Comparison of ENCODE assay signal across 17 cellular contexts in genomic region chr12:124302807-124303578, GRCh38. TPM values are rescaled to one million over a fixed set of nuclear protein-coding genes. Genes with fewer than 3 reads are reported as not detected.
"Had no signal": no experiment of that assay in that cellular context is flagged by ENCODE, and none has a peak within 500 bp of the region (broad histone marks: within the 10 kb centered on the region; RNA-seq: fewer than 3 reads in every experiment).

No MANE protein-coding gene starts in this region.

- H3K27ac Mint-ChIP-seq: activated CD4-positive, alpha-beta memory T cell treated with anti-CD3 and anti-CD28 coated beads, Interleukin-2, amount 10 ng/mL, durations not matched to agents 7 days and 5 days; activated naive CD4-positive, alpha-beta T cell treated with anti-CD3 and anti-CD28 coated beads, Interleukin-2, amount 50 U/mL, for 72 hours; activated T-cell treated with anti-CD3 and anti-CD28 coated beads, Interleukin-2, amount 50 U/mL, for 24 hours; naive thymus-derived CD8-positive, alpha-beta T cell; stimulated activated naive CD8-positive, alpha-beta T cell treated with anti-CD3 and anti-CD28 coated beads, Interleukin-15, Interleukin-2, amounts not matched to agents 100 ng/mL and 50 ng/mL, for 24 hours; type B pancreatic cell had no signal

- H3K27ac ChIP-seq: esophagus squamous epithelium, prostate gland, suprapubic skin, VCaP had no signal

- H3K27me3 Mint-ChIP-seq: activated CD4-positive, alpha-beta memory T cell treated with anti-CD3 and anti-CD28 coated beads, Interleukin-2, amount 10 ng/mL, durations not matched to agents 7 days and 5 days; type B pancreatic cell had no signal

- H3K9me3 Mint-ChIP-seq: activated CD4-positive, alpha-beta memory T cell treated with anti-CD3 and anti-CD28 coated beads, Interleukin-2, amount 10 ng/mL, durations not matched to agents 7 days and 5 days; activated naive CD4-positive, alpha-beta T cell treated with anti-CD3 and anti-CD28 coated beads, Interleukin-2, amount 50 U/mL, for 72 hours; activated T-cell treated with anti-CD3 and anti-CD28 coated beads, Interleukin-2, amount 50 U/mL, for 24 hours; naive thymus-derived CD8-positive, alpha-beta T cell; stimulated activated naive CD8-positive, alpha-beta T cell treated with anti-CD3 and anti-CD28 coated beads, Interleukin-15, Interleukin-2, amounts not matched to agents 100 ng/mL and 50 ng/mL, for 24 hours; type B pancreatic cell had no signal

- DNase-seq: activated CD4-positive, alpha-beta memory T cell treated with anti-CD3 and anti-CD28 coated beads, Interleukin-2, amount 10 ng/mL, durations not matched to agents 7 days and 5 days; activated CD4-positive, alpha-beta T cell treated with anti-CD3 and anti-CD28 coated beads for 4 hours; activated T-cell treated with anti-CD3 and anti-CD28 coated beads, Interleukin-2, amount 50 U/mL, for 24 hours; cortex of kidney; effector CD4-positive, alpha-beta T cell; esophagus squamous epithelium; hippocampal formation; naive thymus-derived CD8-positive, alpha-beta T cell; occipital lobe; small intestine; T-helper 1 cell had no signal

- ATAC-seq: activated naive CD4-positive, alpha-beta T cell treated with anti-CD3 and anti-CD28 coated beads, Interleukin-2, amount 50 U/mL, for 72 hours; naive thymus-derived CD8-positive, alpha-beta T cell had no signal

- H3K36me3 Mint-ChIP-seq: activated naive CD4-positive, alpha-beta T cell treated with anti-CD3 and anti-CD28 coated beads, Interleukin-2, amount 50 U/mL, for 72 hours; naive thymus-derived CD8-positive, alpha-beta T cell had no signal

- H3K4me3 Mint-ChIP-seq: activated CD4-positive, alpha-beta memory T cell treated with anti-CD3 and anti-CD28 coated beads, Interleukin-2, amount 10 ng/mL, durations not matched to agents 7 days and 5 days; activated T-cell treated with anti-CD3 and anti-CD28 coated beads, Interleukin-2, amount 50 U/mL, for 24 hours; naive thymus-derived CD8-positive, alpha-beta T cell; stimulated activated naive CD8-positive, alpha-beta T cell treated with anti-CD3 and anti-CD28 coated beads, Interleukin-15, Interleukin-2, amounts not matched to agents 100 ng/mL and 50 ng/mL, for 24 hours; type B pancreatic cell had no signal

- H3K4me1 Mint-ChIP-seq: activated CD4-positive, alpha-beta memory T cell treated with anti-CD3 and anti-CD28 coated beads, Interleukin-2, amount 10 ng/mL, durations not matched to agents 7 days and 5 days; naive thymus-derived CD8-positive, alpha-beta T cell had no signal

- H3K4me1 ChIP-seq: esophagus squamous epithelium, prostate gland, suprapubic skin had no signal

- H3K9me3 ChIP-seq: esophagus squamous epithelium, prostate gland, suprapubic skin had no signal

- H3K36me3 ChIP-seq: esophagus squamous epithelium, prostate gland, suprapubic skin had no signal

- H3K4me3 ChIP-seq: esophagus squamous epithelium, prostate gland, suprapubic skin had no signal

RNA-seq across cellular contexts. Expression of gene RFLNA, which starts 8.1 kb away (rescaled TPM):
- total RNA-seq: activated CD4-positive, alpha-beta memory T cell treated with anti-CD3 and anti-CD28 coated beads, Interleukin-2, amount 10 ng/mL, durations not matched to agents 7 days and 5 days; naive thymus-derived CD8-positive, alpha-beta T cell had no signal
